24 cellular contexts compared by ENCODE assay signal in the genomic region with DNA sequence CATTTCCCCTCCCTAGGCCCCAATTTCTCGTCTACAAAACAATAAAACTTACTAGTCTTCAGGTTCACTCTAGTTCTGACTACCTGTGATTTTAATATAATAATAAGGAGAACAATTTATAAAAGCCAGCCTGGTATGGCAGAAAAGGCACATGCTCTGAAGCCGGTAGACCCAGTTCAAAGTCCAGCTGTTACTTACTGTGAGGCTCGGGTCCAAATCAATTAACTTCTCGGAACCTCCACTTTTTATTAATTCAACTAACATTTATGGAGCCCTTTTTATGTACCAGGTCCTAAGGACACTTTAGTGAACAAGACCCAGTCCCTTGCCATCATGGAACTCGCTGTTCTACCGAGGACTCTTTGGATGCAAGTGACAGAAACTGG.
"Had no signal": no experiment of that assay in that cellular context is flagged by ENCODE, and none has a peak within 500 bp of the region (broad histone marks: within the 10 kb centered on the region; RNA-seq: fewer than 3 reads in every experiment).

No MANE protein-coding gene starts in this region.

- H3K4me3 ChIP-seq: breast epithelium, left lung, lung, testis, transverse colon had no signal

- H3K4me3 Mint-ChIP-seq: activated CD4-positive, alpha-beta memory T cell treated with anti-CD3 and anti-CD28 coated beads for 36 hours; activated CD4-positive, alpha-beta T cell treated with anti-CD3 and anti-CD28 coated beads, Interleukin-2, amount 10 ng/mL, durations not matched to agents 24 days and 14 days; activated naive CD4-positive, alpha-beta T cell treated with anti-CD3 and anti-CD28 coated beads, Interleukin-2, amount 10 ng/mL, durations not matched to agents 7 days and 5 days; activated T-cell treated with anti-CD3 and anti-CD28 coated beads, Interleukin-2, amount 50 U/mL, for 24 hours; naive B cell; T-helper 17 cell had no signal

- H3K4me1 Mint-ChIP-seq: naive B cell, T-helper 17 cell had no signal

- H3K27ac Mint-ChIP-seq: activated CD4-positive, alpha-beta memory T cell treated with anti-CD3 and anti-CD28 coated beads for 36 hours; activated CD4-positive, alpha-beta T cell treated with anti-CD3 and anti-CD28 coated beads, Interleukin-2, amount 10 ng/mL, durations not matched to agents 24 days and 14 days; activated naive CD4-positive, alpha-beta T cell treated with anti-CD3 and anti-CD28 coated beads, Interleukin-2, amount 10 ng/mL, durations not matched to agents 7 days and 5 days; activated T-cell treated with anti-CD3 and anti-CD28 coated beads, Interleukin-2, amount 50 U/mL, for 24 hours; naive B cell; T-helper 17 cell had no signal

- H3K36me3 Mint-ChIP-seq: activated CD4-positive, alpha-beta memory T cell treated with anti-CD3 and anti-CD28 coated beads for 36 hours; activated naive CD4-positive, alpha-beta T cell treated with anti-CD3 and anti-CD28 coated beads, Interleukin-2, amount 10 ng/mL, durations not matched to agents 7 days and 5 days; naive B cell had no signal

- H3K27me3 Mint-ChIP-seq: activated CD4-positive, alpha-beta memory T cell treated with anti-CD3 and anti-CD28 coated beads for 36 hours; activated T-cell treated with anti-CD3 and anti-CD28 coated beads, Interleukin-2, amount 50 U/mL, for 24 hours; T-helper 17 cell had no signal

- H3K9me3 Mint-ChIP-seq: activated CD4-positive, alpha-beta memory T cell treated with anti-CD3 and anti-CD28 coated beads for 36 hours; activated CD4-positive, alpha-beta T cell treated with anti-CD3 and anti-CD28 coated beads, Interleukin-2, amount 10 ng/mL, durations not matched to agents 24 days and 14 days; activated naive CD4-positive, alpha-beta T cell treated with anti-CD3 and anti-CD28 coated beads, Interleukin-2, amount 10 ng/mL, durations not matched to agents 7 days and 5 days; activated T-cell treated with anti-CD3 and anti-CD28 coated beads, Interleukin-2, amount 50 U/mL, for 24 hours; naive B cell had no signal

- H3K27ac ChIP-seq: breast epithelium, left lung, testis, transverse colon had no signal

- H3K36me3 ChIP-seq: breast epithelium, left lung, transverse colon had no signal

- ATAC-seq: left lung; right cardiac atrium; stimulated activated naive CD8-positive, alpha-beta T cell treated with anti-CD3 and anti-CD28 coated beads, Interleukin-15, Interleukin-2, amounts not matched to agents 100 U/mL and 50 U/mL, for 24 hours; T-helper 17 cell had no signal

- H3K9me3 ChIP-seq: breast epithelium, left lung, testis, transverse colon had no signal

- DNase-seq: activated CD4-positive, alpha-beta memory T cell treated with anti-CD3 and anti-CD28 coated beads for 36 hours; activated CD4-positive, alpha-beta T cell treated with anti-CD3 and anti-CD28 coated beads, Interleukin-2, amount 10 ng/mL, durations not matched to agents 24 days and 14 days; activated CD4-positive, CD25-positive, alpha-beta regulatory T cell treated with anti-CD3 and anti-CD28 coated beads, Interleukin-2, amount 50 U/mL, for 72 hours; activated CD8-positive, alpha-beta memory T cell treated with anti-CD3 and anti-CD28 coated beads, Interleukin-2, amount 50 U/mL, for 4 hours; activated gamma-delta T cell; activated naive CD4-positive, alpha-beta T cell treated with anti-CD3 and anti-CD28 coated beads, Interleukin-2, amount 10 ng/mL, durations not matched to agents 7 days and 5 days; activated T-cell treated with anti-CD3 and anti-CD28 coated beads, Interleukin-2, amount 50 U/mL, for 24 hours; amniotic stem cell; central memory CD4-positive, alpha-beta T cell; foreskin melanocyte; kidney glomerular epithelial cell; left lung; naive B cell; occipital lobe; posterior cingulate gyrus; right cardiac atrium; stimulated activated CD4-positive, alpha-beta T cell treated with anti-CD3 and anti-CD28 coated beads, Interleukin-2, amount 100 ng/mL, for 48 hours; stimulated activated naive CD8-positive, alpha-beta T cell treated with anti-CD3 and anti-CD28 coated beads, Interleukin-15, Interleukin-2, amounts not matched to agents 100 U/mL and 50 U/mL, for 24 hours; T-helper 17 cell; T1000; testis; transverse colon had no signal
